ENCODE assay signal across 13 cellular contexts in the genomic region with DNA sequence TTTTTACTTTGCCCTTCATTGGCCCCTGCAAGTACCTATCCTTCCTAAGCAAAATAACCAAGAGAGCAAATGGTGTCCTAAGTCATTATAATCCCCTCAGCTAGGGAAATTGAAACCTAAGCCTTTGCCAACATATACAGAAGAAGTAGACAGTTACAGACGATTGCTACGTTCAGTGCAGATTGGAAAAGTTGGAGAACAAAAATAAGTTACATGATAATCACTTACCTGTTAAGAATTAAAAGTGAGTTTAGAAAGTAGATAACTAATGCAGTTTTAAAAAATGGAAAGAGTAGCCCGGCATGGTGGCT.
DNase-seq lines count a peak whose midpoint lies in the region; ATAC-seq and TF ChIP-seq lines count a peak whose summit lies in the region.
"Had no signal": no experiment of that assay in that cellular context is flagged by ENCODE, and none has a peak within 500 bp of the region (broad histone marks: within the 10 kb centered on the region; RNA-seq: fewer than 3 reads in every experiment).

No MANE protein-coding gene starts in this region.

- H4K20me1 ChIP-seq in GM23338 (replicated peaks; ENCODE audit: insufficient read depth): no peaks in the 10 kb centered on the region
- H4K20me1 ChIP-seq: BLaER1 treated with 17β-estradiol and CSF1 and Interleukin-3, amounts not matched to agents 10 nM and 100 nM had no signal

- H3K4me3 ChIP-seq in MG63 (peak overlapping the region; percentile 13), astrocyte of the cerebellum (ENCODE audit: low read depth, low read length) (peak overlapping the region; percentile 30), mucosa of stomach (ENCODE audit: low read length) (peak overlapping the region; percentile 24), GM23338 (no peak overlapping the region), tibial nerve (peak overlapping the region in 1 of 4 donors; percentile 26)
- H3K4me3 ChIP-seq: BLaER1 treated with 17β-estradiol and CSF1 and Interleukin-3, amounts not matched to agents 10 nM and 100 nM had no signal

- no peaks in the 10 kb centered on the region for H3K79me2 ChIP-seq in GM23338 (replicated peaks; ENCODE audit: insufficient read depth)

- H3K4me1 ChIP-seq in mucosa of stomach (ENCODE audit: control insufficient read depth, insufficient read depth, low read length): no peaks in the 10 kb centered on the region
- H3K4me1 ChIP-seq in GM23338 (ENCODE audit: insufficient read depth): no peaks in the 10 kb centered on the region
- H3K4me1 ChIP-seq in tibial nerve: peaks cover 0 to 10% (median 0%) of the 10 kb centered on the region in 4 donors
- H3K4me1 ChIP-seq: BLaER1 treated with 17β-estradiol and CSF1 and Interleukin-3, amounts not matched to agents 10 nM and 100 nM had no signal

- no peak for TF ChIP-seq CTCF in 22Rv1 (IDR thresholded peaks at IDR 0.05)
- no peak for TF ChIP-seq CTCF in astrocyte of the cerebellum (IDR thresholded peaks at IDR 0.05; ENCODE audit: low read depth, low read length, missing control alignments)
- TF ChIP-seq CTCF in GM23338 (conservative IDR thresholded peaks at IDR 0.05; ENCODE audit: low read depth in 2 of 2): no peak
- TF ChIP-seq CTCF in tibial nerve (IDR thresholded peaks at IDR 0.05): no peak

- H3K4me2 ChIP-seq in GM23338: no peak overlapping the region
- H3K4me2 ChIP-seq: BLaER1 treated with 17β-estradiol and CSF1 and Interleukin-3, amounts not matched to agents 10 nM and 100 nM had no signal

- H3K9me2 ChIP-seq in GM23338 (ENCODE audit: insufficient read depth): no peaks in the 10 kb centered on the region

- peak overlapping the region; percentile 38 for H3K9ac ChIP-seq in mucosa of stomach (ENCODE audit: low read length)
- H3K9ac ChIP-seq: BLaER1 treated with 17β-estradiol and CSF1 and Interleukin-3, amounts not matched to agents 10 nM and 100 nM had no signal

- H3K27me3 Mint-ChIP-seq in GM23338 (ENCODE audit: insufficient read depth, low read depth, poor library complexity): peaks cover 2% of the 10 kb centered on the region
- H3K27me3 Mint-ChIP-seq: IgD-negative memory B cell had no signal

- 0 out of 2 replicates have a peak, but pooled peaks cover 6% of the 10 kb centered on the region for H3K27me3 ChIP-seq in MG63
- no peaks in the 10 kb centered on the region for H3K27me3 ChIP-seq in mucosa of stomach (ENCODE audit: control insufficient read depth, insufficient read depth, low read length)
- H3K27me3 ChIP-seq in GM23338 (ENCODE audit: insufficient read depth): no peaks in the 10 kb centered on the region
- H3K27me3 ChIP-seq in tibial nerve: no peaks in the 10 kb centered on the region
- H3K27me3 ChIP-seq: BLaER1 treated with 17β-estradiol and CSF1 and Interleukin-3, amounts not matched to agents 10 nM and 100 nM had no signal

- no peak for TF ChIP-seq EP300 in tibial nerve (IDR thresholded peaks at IDR 0.05)

- in situ Hi-C loops in astrocyte of the cerebellum (cut with HindIII; ENCODE audit: low sequenced_read_pairs): loop anchor here (5.0 kb wide), 1 partner anchor 53 kb away; no protein-coding TSS in a partner anchor

- H3K36me3 ChIP-seq in MG63 (no peaks in the 10 kb centered on the region), mucosa of stomach (ENCODE audit: control insufficient read depth, insufficient read depth, low read length) (no peaks in the 10 kb centered on the region), GM23338 (ENCODE audit: insufficient read depth) (no peaks in the 10 kb centered on the region), tibial nerve (no peaks in the 10 kb centered on the region)
- H3K36me3 ChIP-seq: BLaER1 treated with 17β-estradiol and CSF1 and Interleukin-3, amounts not matched to agents 10 nM and 100 nM had no signal

- no peak for DNase-seq in MG63
- DNase-seq in astrocyte of the cerebellum (ENCODE audit: low read depth): no peak
- DNase-seq in AG20443 (ENCODE audit: low spot score): no peak
- no peak for DNase-seq in occipital lobe (lab: John Stamatoyannopoulos, UW)
- DNase-seq in GM23338 (ENCODE audit: low spot score): no peak
- DNase-seq in tibial nerve (ENCODE audit: low spot score in 2 of 2): no peak
- DNase-seq: activated CD4-positive, alpha-beta T cell treated with anti-CD3 and anti-CD28 coated beads, Interleukin-2, amount 50 U/mL, for 4 hours; activated naive CD4-positive, alpha-beta T cell treated with Interleukin-2 at 50 U/mL for 16 hours had no signal

- ATAC-seq in GM23338: no peak

- H3K27ac ChIP-seq in 22Rv1 (peak overlapping the region; percentile 76), GM23338 (ENCODE audit: low read depth) (no peak overlapping the region), tibial nerve (no peak overlapping the region)
- H3K27ac ChIP-seq: BLaER1 treated with 17β-estradiol and CSF1 and Interleukin-3, amounts not matched to agents 10 nM and 100 nM had no signal

- H3K4me3 Mint-ChIP-seq in GM23338: no peak overlapping the region
- H3K4me3 Mint-ChIP-seq: H9, IgD-negative memory B cell had no signal

- H3K36me3 Mint-ChIP-seq in GM23338 (ENCODE audit: low read depth): no peaks in the 10 kb centered on the region; the same call in 2 of the 3 replicates

- no peak for TF ChIP-seq POLR2A in tibial nerve (IDR thresholded peaks at IDR 0.05)

- H3K27ac Mint-ChIP-seq in GM23338: no peak overlapping the region
- H3K27ac Mint-ChIP-seq: IgD-negative memory B cell had no signal

- H3K9me3 ChIP-seq in MG63 (no peaks in the 10 kb centered on the region), mucosa of stomach (ENCODE audit: control insufficient read depth, low read length) (no peaks in the 10 kb centered on the region), tibial nerve (no peaks in the 10 kb centered on the region)
- H3K9me3 ChIP-seq: BLaER1 treated with 17β-estradiol and CSF1 and Interleukin-3, amounts not matched to agents 10 nM and 100 nM had no signal

- H3K9me3 Mint-ChIP-seq in GM23338: peaks cover 3% of the 10 kb centered on the region; the same call in 2 of the 3 replicates
- H3K9me3 Mint-ChIP-seq: H9 had no signal

- H2AFZ ChIP-seq in GM23338: no peak overlapping the region

- no peaks in the 10 kb centered on the region for H3F3A ChIP-seq in GM23338 (replicated peaks; ENCODE audit: low read depth)

- WGBS in tibial nerve, 2 donors: 34 to 38% methylated on average over 3 of the region's 3 CpGs

- H3K4me1 Mint-ChIP-seq in GM23338: no peaks in the 10 kb centered on the region; the same call in 2 of the 3 replicates
- H3K4me1 Mint-ChIP-seq: IgD-negative memory B cell had no signal

TF ChIP-seq in GM23338, 12 proteins besides CTCF, POLR2A, EP300 and RAD21 (continues in another document):
- TF ChIP-seq, protein P1, sequence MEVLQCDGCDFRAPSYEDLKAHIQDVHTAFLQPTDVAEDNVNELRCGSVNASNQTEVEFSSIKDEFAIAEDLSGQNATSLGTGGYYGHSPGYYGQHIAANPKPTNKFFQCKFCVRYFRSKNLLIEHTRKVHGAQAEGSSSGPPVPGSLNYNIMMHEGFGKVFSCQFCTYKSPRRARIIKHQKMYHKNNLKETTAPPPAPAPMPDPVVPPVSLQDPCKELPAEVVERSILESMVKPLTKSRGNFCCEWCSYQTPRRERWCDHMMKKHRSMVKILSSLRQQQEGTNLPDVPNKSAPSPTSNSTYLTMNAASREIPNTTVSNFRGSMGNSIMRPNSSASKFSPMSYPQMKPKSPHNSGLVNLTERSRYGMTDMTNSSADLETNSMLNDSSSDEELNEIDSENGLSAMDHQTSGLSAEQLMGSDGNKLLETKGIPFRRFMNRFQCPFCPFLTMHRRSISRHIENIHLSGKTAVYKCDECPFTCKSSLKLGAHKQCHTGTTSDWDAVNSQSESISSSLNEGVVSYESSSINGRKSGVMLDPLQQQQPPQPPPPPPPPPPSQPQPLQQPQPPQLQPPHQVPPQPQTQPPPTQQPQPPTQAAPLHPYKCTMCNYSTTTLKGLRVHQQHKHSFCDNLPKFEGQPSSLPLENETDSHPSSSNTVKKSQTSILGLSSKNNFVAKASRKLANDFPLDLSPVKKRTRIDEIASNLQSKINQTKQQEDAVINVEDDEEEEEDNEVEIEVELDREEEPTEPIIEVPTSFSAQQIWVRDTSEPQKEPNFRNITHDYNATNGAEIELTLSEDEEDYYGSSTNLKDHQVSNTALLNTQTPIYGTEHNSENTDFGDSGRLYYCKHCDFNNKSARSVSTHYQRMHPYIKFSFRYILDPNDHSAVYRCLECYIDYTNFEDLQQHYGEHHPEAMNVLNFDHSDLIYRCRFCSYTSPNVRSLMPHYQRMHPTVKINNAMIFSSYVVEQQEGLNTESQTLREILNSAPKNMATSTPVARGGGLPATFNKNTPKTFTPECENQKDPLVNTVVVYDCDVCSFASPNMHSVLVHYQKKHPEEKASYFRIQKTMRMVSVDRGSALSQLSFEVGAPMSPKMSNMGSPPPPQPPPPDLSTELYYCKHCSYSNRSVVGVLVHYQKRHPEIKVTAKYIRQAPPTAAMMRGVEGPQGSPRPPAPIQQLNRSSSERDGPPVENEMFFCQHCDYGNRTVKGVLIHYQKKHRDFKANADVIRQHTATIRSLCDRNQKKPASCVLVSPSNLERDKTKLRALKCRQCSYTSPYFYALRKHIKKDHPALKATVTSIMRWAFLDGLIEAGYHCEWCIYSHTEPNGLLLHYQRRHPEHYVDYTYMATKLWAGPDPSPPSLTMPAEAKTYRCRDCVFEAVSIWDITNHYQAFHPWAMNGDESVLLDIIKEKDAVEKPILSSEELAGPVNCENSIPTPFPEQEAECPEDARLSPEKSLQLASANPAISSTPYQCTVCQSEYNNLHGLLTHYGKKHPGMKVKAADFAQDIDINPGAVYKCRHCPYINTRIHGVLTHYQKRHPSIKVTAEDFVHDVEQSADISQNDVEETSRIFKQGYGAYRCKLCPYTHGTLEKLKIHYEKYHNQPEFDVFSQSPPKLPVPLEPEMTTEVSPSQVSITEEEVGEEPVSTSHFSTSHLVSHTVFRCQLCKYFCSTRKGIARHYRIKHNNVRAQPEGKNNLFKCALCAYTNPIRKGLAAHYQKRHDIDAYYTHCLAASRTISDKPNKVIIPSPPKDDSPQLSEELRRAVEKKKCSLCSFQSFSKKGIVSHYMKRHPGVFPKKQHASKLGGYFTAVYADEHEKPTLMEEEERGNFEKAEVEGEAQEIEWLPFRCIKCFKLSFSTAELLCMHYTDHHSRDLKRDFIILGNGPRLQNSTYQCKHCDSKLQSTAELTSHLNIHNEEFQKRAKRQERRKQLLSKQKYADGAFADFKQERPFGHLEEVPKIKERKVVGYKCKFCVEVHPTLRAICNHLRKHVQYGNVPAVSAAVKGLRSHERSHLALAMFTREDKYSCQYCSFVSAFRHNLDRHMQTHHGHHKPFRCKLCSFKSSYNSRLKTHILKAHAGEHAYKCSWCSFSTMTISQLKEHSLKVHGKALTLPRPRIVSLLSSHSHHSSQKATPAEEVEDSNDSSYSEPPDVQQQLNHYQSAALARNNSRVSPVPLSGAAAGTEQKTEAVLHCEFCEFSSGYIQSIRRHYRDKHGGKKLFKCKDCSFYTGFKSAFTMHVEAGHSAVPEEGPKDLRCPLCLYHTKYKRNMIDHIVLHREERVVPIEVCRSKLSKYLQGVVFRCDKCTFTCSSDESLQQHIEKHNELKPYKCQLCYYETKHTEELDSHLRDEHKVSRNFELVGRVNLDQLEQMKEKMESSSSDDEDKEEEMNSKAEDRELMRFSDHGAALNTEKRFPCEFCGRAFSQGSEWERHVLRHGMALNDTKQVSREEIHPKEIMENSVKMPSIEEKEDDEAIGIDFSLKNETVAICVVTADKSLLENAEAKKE (CRISPR knock-in tag; IDR thresholded peaks at IDR 0.05): no peak
- TF ChIP-seq JUNB (IDR thresholded peaks at IDR 0.05; ENCODE audit: unreplicated experiment): no peak
- no peak for TF ChIP-seq CREB1 (CRISPR knock-in tag; IDR thresholded peaks at IDR 0.05; ENCODE audit: low read depth)
